Comparison of ENCODE assay signal across 9 cellular contexts in the genomic region with DNA sequence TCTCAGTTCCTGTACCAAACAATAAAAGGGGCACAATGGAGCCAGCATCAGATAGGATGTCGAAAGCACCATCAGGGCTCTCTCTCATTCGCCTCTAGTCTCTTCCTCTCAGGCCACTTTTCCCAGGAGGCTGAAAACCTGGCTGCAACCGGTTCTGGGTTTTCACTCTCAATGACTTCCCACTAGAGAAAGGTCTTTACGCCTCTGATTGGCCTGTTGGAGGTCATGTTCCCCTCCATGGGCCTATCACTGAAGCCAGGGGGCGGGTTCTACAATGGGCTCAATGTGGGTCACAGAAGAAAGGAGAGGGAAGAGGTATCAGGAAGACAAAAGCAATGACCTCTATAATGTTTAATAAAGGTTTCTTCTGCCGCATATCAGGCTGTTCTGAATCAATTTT. TPM values are rescaled to one million over a fixed set of nuclear protein-coding genes. Genes with fewer than 3 reads are reported as not detected.
DNase-seq lines count a peak whose midpoint lies in the region; ATAC-seq and TF ChIP-seq lines count a peak whose summit lies in the region.
"Had no signal": no experiment of that assay in that cellular context is flagged by ENCODE, and none has a peak within 500 bp of the region (broad histone marks: within the 10 kb centered on the region; RNA-seq: fewer than 3 reads in every experiment).

No MANE protein-coding gene starts in this region.

- intact Hi-C loops in A673 (cut with micrococcal nuclease; ENCODE audit: unreplicated experiment) = no loop called here

- H3K4me1 ChIP-seq in A673 (ENCODE audit: insufficient read depth, low read length, poor library complexity, severe bottlenecking) = peaks cover 18% of the 10 kb centered on the region

- no TSS peak for BruUV-seq in A673 (replicated peaks; lab: Mats Ljungman, UMichigan)

- peaks cover 16% of the 10 kb centered on the region for H3K4me1 Mint-ChIP-seq in activated T-cell treated with anti-CD3 and anti-CD28 coated beads, Interleukin-2, amount 50 U/mL, for 4 hours (ENCODE audit: low read depth)

- H3K27me3 Mint-ChIP-seq in activated T-cell treated with anti-CD3 and anti-CD28 coated beads, Interleukin-2, amount 50 U/mL, for 4 hours (ENCODE audit: low read depth) = no peaks in the 10 kb centered on the region
- H3K27me3 Mint-ChIP-seq: activated naive CD8-positive, alpha-beta T cell treated with anti-CD3 and anti-CD28 coated beads, Interleukin-2, amount 10 ng/mL, durations not matched to agents 7 days and 5 days had no signal

- no peaks in the 10 kb centered on the region for H3K9me3 ChIP-seq in A673 (ENCODE audit: low read depth, low read length, poor library complexity, severe bottlenecking)

- H3K36me3 ChIP-seq in A673 (ENCODE audit: insufficient read depth, low read length, poor library complexity, severe bottlenecking) = no peaks in the 10 kb centered on the region

- DNase-seq in A673 (ENCODE audit: low spot score) = peak; percentile 45
- DNase-seq in cardiac fibroblast (ENCODE audit: low read depth in 2 of 2) = peak; percentile 59 to 64
- DNase-seq in left lobe of liver (ENCODE audit: low spot score) = peak; percentile 51
- DNase-seq in activated T-cell treated with anti-CD3 and anti-CD28 coated beads, Interleukin-2, amount 50 U/mL, for 4 hours = no peak
- DNase-seq in NCI-H345 (lab: John Stamatoyannopoulos, UW) = no peak
- DNase-seq in foreskin melanocyte = no peak
- DNase-seq: activated naive CD8-positive, alpha-beta T cell treated with anti-CD3 and anti-CD28 coated beads, Interleukin-2, amount 10 ng/mL, durations not matched to agents 7 days and 5 days had no signal

- POLR2A ChIA-PET in A673 (lab: Charles Lee; ENCODE audit: low non-redundant PET) = no interaction called here

- H3K27ac ChIP-seq in A673 (ENCODE audit: low read depth, low read length, poor library complexity, severe bottlenecking) = no peak overlapping the region

- H3K4me3 ChIP-seq in A673 (ENCODE audit: low read depth, low read length, poor library complexity, severe bottlenecking) (no peak overlapping the region), cardiac fibroblast (replicated peaks in 1 of 2; ENCODE audit: low read depth in 2 of 2, low read length in 2 of 2) (no peak overlapping the region)

- peaks cover 2% of the 10 kb centered on the region for H3K36me3 Mint-ChIP-seq in activated T-cell treated with anti-CD3 and anti-CD28 coated beads, Interleukin-2, amount 50 U/mL, for 4 hours (ENCODE audit: insufficient read depth)

- ATAC-seq in HG03097 (IDR thresholded peaks at IDR 0.05; ENCODE audit: low FRiP score, unreplicated experiment) (peak; percentile 55), left lobe of liver (peak; percentile 82), GM21619 (IDR thresholded peaks at IDR 0.05; ENCODE audit: unreplicated experiment) (no peak)
- no peak for ATAC-seq in activated T-cell treated with anti-CD3 and anti-CD28 coated beads, Interleukin-2, amount 50 U/mL, for 4 hours

- CTCF ChIA-PET in A673 (lab: Charles Lee) = no interaction called here

- TF ChIP-seq CTCF in A673 (conservative IDR thresholded peaks at IDR 0.05; ENCODE audit: low read depth, low read length) (no peak), cardiac fibroblast (IDR thresholded peaks at IDR 0.05; ENCODE audit: low read depth, low read length) (no peak)

- no peak overlapping the region for H3K4me3 Mint-ChIP-seq in activated T-cell treated with anti-CD3 and anti-CD28 coated beads, Interleukin-2, amount 50 U/mL, for 4 hours
- H3K4me3 Mint-ChIP-seq: activated naive CD8-positive, alpha-beta T cell treated with anti-CD3 and anti-CD28 coated beads, Interleukin-2, amount 10 ng/mL, durations not matched to agents 7 days and 5 days had no signal

- H3K27me3 ChIP-seq in A673 (replicated peaks; ENCODE audit: insufficient read depth, low read depth, low read length, poor library complexity) = no peaks in the 10 kb centered on the region

- no peaks in the 10 kb centered on the region for H3K9me3 Mint-ChIP-seq in activated T-cell treated with anti-CD3 and anti-CD28 coated beads, Interleukin-2, amount 50 U/mL, for 4 hours
- H3K9me3 Mint-ChIP-seq: activated naive CD8-positive, alpha-beta T cell treated with anti-CD3 and anti-CD28 coated beads, Interleukin-2, amount 10 ng/mL, durations not matched to agents 7 days and 5 days had no signal

RNA-seq across cellular contexts. Expression of gene ZNF827, which starts 29.3 kb away (rescaled TPM):
- 18.4 and 20.0 TPM in 2 replicates for total RNA-seq in A673 (2021)
- total RNA-seq in left lobe of liver = 0.81 TPM
- 10 to 100 TPM; 22.8 to 35.2 (median 25.1) TPM for total RNA-seq in activated T-cell treated with anti-CD3 and anti-CD28 coated beads, Interleukin-2, amount 50 U/mL, for 4 hours

Comparison
In these comparisons a context has a peak if more than half of its experiments do, and no peak if none do; other contexts are left out.
1. DNase-seq: peak in A673 (single experiment), cardiac fibroblast (2 of 2) and left lobe of liver (single experiment); none in activated T-cell treated with anti-CD3 and anti-CD28 coated beads, Interleukin-2, amount 50 U/mL, for 4 hours (single experiment), NCI-H345 (single experiment) and foreskin melanocyte (single experiment).
2. ATAC-seq: peak in HG03097 (single experiment) and left lobe of liver (single experiment); none in GM21619 (single experiment) and activated T-cell treated with anti-CD3 and anti-CD28 coated beads, Interleukin-2, amount 50 U/mL, for 4 hours (0 of 2).
3. RNA of gene ZNF827, which starts 29.3 kb away (total RNA-seq): 22.8 to 35.2 TPM in activated T-cell treated with anti-CD3 and anti-CD28 coated beads, Interleukin-2, amount 50 U/mL, for 4 hours and 18.4 to 20.0 TPM in A673; 0.81 TPM in left lobe of liver (single experiment); every median in the first group is over 10 times any median in the second.